ENCODE assay signal across 8 cellular contexts in the genomic region with DNA sequence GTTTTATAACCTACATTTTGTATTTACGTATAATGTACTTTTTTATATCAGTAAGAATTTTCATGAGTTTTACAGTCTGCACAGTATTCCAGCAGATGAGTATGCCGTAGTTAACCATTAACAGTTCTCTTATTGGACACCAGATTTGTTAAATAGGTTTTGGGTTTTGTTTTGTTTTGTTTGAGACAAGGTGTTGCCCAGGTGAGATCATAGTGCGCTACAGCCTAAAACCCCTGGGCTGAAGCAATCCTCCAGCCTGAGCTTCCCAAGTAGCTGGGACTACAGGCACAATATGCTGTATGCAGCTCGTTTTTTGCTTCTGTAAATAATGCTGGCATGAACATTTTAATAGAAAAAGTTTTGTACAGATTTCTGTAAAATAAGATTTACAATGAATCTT.
DNase-seq lines count a peak whose midpoint lies in the region; ATAC-seq and TF ChIP-seq lines count a peak whose summit lies in the region.

No MANE protein-coding gene starts in this region.

- H3K4me3 Mint-ChIP-seq in activated T-helper 1 cell treated with anti-CD3 and anti-CD28 coated beads, Interleukin-12 subunit alpha, Interleukin-12 subunit beta, Interleukin-2, Interleukin-4 antibody, amounts not matched to agents 30 ng/mL and 10 ng/mL and 1 ng/mL, durations not matched to agents 14 hours and 24 hours and 36 hours: peak overlapping the region; percentile 73
- no peak overlapping the region for H3K4me3 Mint-ChIP-seq in natural killer cell

- H4K20me1 ChIP-seq in Karpas-422 (ENCODE audit: insufficient read depth, low read depth, low read length): no peaks in the 10 kb centered on the region

- peak overlapping the region; percentile 98 for H3K27ac Mint-ChIP-seq in activated T-helper 1 cell treated with anti-CD3 and anti-CD28 coated beads, Interleukin-12 subunit alpha, Interleukin-12 subunit beta, Interleukin-2, Interleukin-4 antibody, amounts not matched to agents 30 ng/mL and 10 ng/mL and 1 ng/mL, durations not matched to agents 14 hours and 24 hours and 36 hours
- H3K27ac Mint-ChIP-seq in natural killer cell: no peak overlapping the region

- TF ChIP-seq POLR2A in upper lobe of left lung (IDR thresholded peaks at IDR 0.05): peak in 1 of 4 donors; percentile 63

- no peak overlapping the region for H2AFZ ChIP-seq in Karpas-422 (ENCODE audit: low read length)

- TF ChIP-seq EP300 in upper lobe of left lung (IDR thresholded peaks at IDR 0.05): no peak

- H3K4me2 ChIP-seq in Karpas-422 (ENCODE audit: low read depth, low read length, poor library complexity, severe bottlenecking): peak overlapping the region; percentile 97

- H3K27ac ChIP-seq in Karpas-422 (ENCODE audit: low read length) (peak overlapping the region; percentile 98; the same call in 1 of the 2 replicates), liver (ENCODE audit: low read depth in 1 of 2, low read length in 2 of 2) (peak overlapping the region; percentile 88 to 100), upper lobe of left lung (peak overlapping the region; percentile 95 to 99 (median 98))

- H3K79me2 ChIP-seq in Karpas-422 (ENCODE audit: low read length): no peaks in the 10 kb centered on the region

- no peaks in the 10 kb centered on the region for H3K9me3 ChIP-seq in Karpas-422 (ENCODE audit: low read length)
- H3K9me3 ChIP-seq in liver (ENCODE audit: control insufficient read depth in 4 of 4, low read length in 3 of 4): no peaks in the 10 kb centered on the region
- H3K9me3 ChIP-seq in upper lobe of left lung: no peaks in the 10 kb centered on the region

- DNase-seq in Ammon's horn (ENCODE audit: low spot score) (peak; percentile 33), Karpas-422 (no peak), upper lobe of left lung (peak in 1 of 2 donors; percentile 67), natural killer cell (no peak)
- DNase-seq in activated T-helper 1 cell treated with anti-CD3 and anti-CD28 coated beads, Interleukin-12 subunit alpha, Interleukin-12 subunit beta, Interleukin-2, Interleukin-4 antibody, amounts not matched to agents 30 ng/mL and 10 ng/mL and 1 ng/mL, durations not matched to agents 14 hours and 24 hours and 36 hours (ENCODE audit: low spot score): no peak

- H3K36me3 ChIP-seq in Karpas-422 (ENCODE audit: insufficient read depth, low read length) (no peaks in the 10 kb centered on the region), liver (ENCODE audit: control insufficient read depth in 4 of 4, insufficient read depth in 3 of 4, low read depth in 1 of 4, low read length in 3 of 4) (no peaks in the 10 kb centered on the region), upper lobe of left lung (no peaks in the 10 kb centered on the region)

- H3K36me3 Mint-ChIP-seq in activated T-helper 1 cell treated with anti-CD3 and anti-CD28 coated beads, Interleukin-12 subunit alpha, Interleukin-12 subunit beta, Interleukin-2, Interleukin-4 antibody, amounts not matched to agents 30 ng/mL and 10 ng/mL and 1 ng/mL, durations not matched to agents 14 hours and 24 hours and 36 hours (ENCODE audit: low read depth): peaks cover 3% of the 10 kb centered on the region
- no peaks in the 10 kb centered on the region for H3K36me3 Mint-ChIP-seq in natural killer cell

- no peaks in the 10 kb centered on the region for H3K27me3 Mint-ChIP-seq in activated T-helper 1 cell treated with anti-CD3 and anti-CD28 coated beads, Interleukin-12 subunit alpha, Interleukin-12 subunit beta, Interleukin-2, Interleukin-4 antibody, amounts not matched to agents 30 ng/mL and 10 ng/mL and 1 ng/mL, durations not matched to agents 14 hours and 24 hours and 36 hours (ENCODE audit: insufficient read depth)
- H3K27me3 Mint-ChIP-seq in natural killer cell (ENCODE audit: low read depth in 2 of 2): no peaks in the 10 kb centered on the region

- H3K9ac ChIP-seq in Karpas-422 (ENCODE audit: low read length) (no peak overlapping the region), liver (ENCODE audit: low read depth in 1 of 2, low read length in 2 of 2) (peak overlapping the region; percentile 53 to 95)

- H3K4me1 ChIP-seq in Karpas-422 (ENCODE audit: low read length) (peaks cover 36% of the 10 kb centered on the region), liver (ENCODE audit: control insufficient read depth in 4 of 4, insufficient read depth in 4 of 4, low read length in 3 of 4) (peaks cover 0 to 19% (median 11%) of the 10 kb centered on the region in 4 donors), upper lobe of left lung (peaks cover 15 to 25% (median 19%) of the 10 kb centered on the region in 4 donors)

- H3K9me3 Mint-ChIP-seq in activated T-helper 1 cell treated with anti-CD3 and anti-CD28 coated beads, Interleukin-12 subunit alpha, Interleukin-12 subunit beta, Interleukin-2, Interleukin-4 antibody, amounts not matched to agents 30 ng/mL and 10 ng/mL and 1 ng/mL, durations not matched to agents 14 hours and 24 hours and 36 hours: peaks cover 3% of the 10 kb centered on the region
- no peaks in the 10 kb centered on the region for H3K9me3 Mint-ChIP-seq in natural killer cell

- 30% methylated on average over 4 of the region's 4 CpGs for WGBS in liver
- 47 to 63% methylated on average over 4 of the region's 4 CpGs for WGBS in upper lobe of left lung, 2 donors

- ATAC-seq in upper lobe of left lung (ENCODE audit: low FRiP score in 2 of 2) (peak in 1 of 2 donors; percentile 41), natural killer cell (no peak), GM18861 (IDR thresholded peaks at IDR 0.05; ENCODE audit: unreplicated experiment) (no peak), GM21723 (IDR thresholded peaks at IDR 0.05; ENCODE audit: unreplicated experiment) (no peak)

- no peak overlapping the region for H3K4me3 ChIP-seq in Karpas-422 (ENCODE audit: low read length)
- no peak overlapping the region for H3K4me3 ChIP-seq in liver (ENCODE audit: low read depth in 1 of 3, low read length in 3 of 3)
- peak overlapping the region in 2 of 4 donors; percentile 57 to 62 for H3K4me3 ChIP-seq in upper lobe of left lung

- no peaks in the 10 kb centered on the region for H3K27me3 ChIP-seq in Karpas-422 (ENCODE audit: low read length)
- no peaks in the 10 kb centered on the region for H3K27me3 ChIP-seq in liver (ENCODE audit: control insufficient read depth in 4 of 4, insufficient read depth in 4 of 4, low read length in 3 of 4)
- no peaks in the 10 kb centered on the region for H3K27me3 ChIP-seq in upper lobe of left lung

- intact Hi-C loops in activated T-helper 1 cell treated with anti-CD3 and anti-CD28 coated beads, Interleukin-12 subunit alpha, Interleukin-12 subunit beta, Interleukin-2, Interleukin-4 antibody, amounts not matched to agents 30 ng/mL and 10 ng/mL and 1 ng/mL, durations not matched to agents 14 hours and 24 hours and 36 hours (cut with micrococcal nuclease): no loop called here
- intact Hi-C loops in natural killer cell (cut with micrococcal nuclease): no loop called here

- peaks cover 50% of the 10 kb centered on the region for H3K4me1 Mint-ChIP-seq in activated T-helper 1 cell treated with anti-CD3 and anti-CD28 coated beads, Interleukin-12 subunit alpha, Interleukin-12 subunit beta, Interleukin-2, Interleukin-4 antibody, amounts not matched to agents 30 ng/mL and 10 ng/mL and 1 ng/mL, durations not matched to agents 14 hours and 24 hours and 36 hours (ENCODE audit: low read depth)
- peaks cover 26 to 27% of the 10 kb centered on the region in 2 donors for H3K4me1 Mint-ChIP-seq in natural killer cell

- no peak for TF ChIP-seq CTCF in liver (IDR thresholded peaks at IDR 0.05; ENCODE audit: low read depth, low read length, missing input control)
- no peak for TF ChIP-seq CTCF in upper lobe of left lung (IDR thresholded peaks at IDR 0.05)
- no peak for TF ChIP-seq CTCF in natural killer cell (IDR thresholded peaks at IDR 0.05)

- peak; percentile 42 to 63 for TF ChIP-seq RAD21 in liver (IDR thresholded peaks at IDR 0.05)

- no peaks in the 10 kb centered on the region for H3K9me2 ChIP-seq in Karpas-422 (replicated peaks; ENCODE audit: insufficient read depth, low read length)

TF ChIP-seq in liver, 16 proteins besides CTCF, POLR2A, EP300 and RAD21:
- TF ChIP-seq RXRA (IDR thresholded peaks at IDR 0.05): peak in 1 of 2 donors; percentile 23
- peak in 1 of 2 donors; percentile 38 for TF ChIP-seq GABPA (IDR thresholded peaks at IDR 0.05 in 1 of 2, conservative IDR thresholded peaks at IDR 0.05 in 1 of 2)
- TF ChIP-seq YY1 (IDR thresholded peaks at IDR 0.05): peak; percentile 39
- no peak for TF ChIP-seq MAX (IDR thresholded peaks at IDR 0.05)
- TF ChIP-seq NR2F2 (IDR thresholded peaks at IDR 0.05): no peak
- TF ChIP-seq JUND (IDR thresholded peaks at IDR 0.05): peak; percentile 66
- peak; percentile 49 to 58 for TF ChIP-seq HNF4A (conservative IDR thresholded peaks at IDR 0.05)
- TF ChIP-seq TAF1 (conservative IDR thresholded peaks at IDR 0.05): peak; percentile 65
- TF ChIP-seq, protein P1, sequence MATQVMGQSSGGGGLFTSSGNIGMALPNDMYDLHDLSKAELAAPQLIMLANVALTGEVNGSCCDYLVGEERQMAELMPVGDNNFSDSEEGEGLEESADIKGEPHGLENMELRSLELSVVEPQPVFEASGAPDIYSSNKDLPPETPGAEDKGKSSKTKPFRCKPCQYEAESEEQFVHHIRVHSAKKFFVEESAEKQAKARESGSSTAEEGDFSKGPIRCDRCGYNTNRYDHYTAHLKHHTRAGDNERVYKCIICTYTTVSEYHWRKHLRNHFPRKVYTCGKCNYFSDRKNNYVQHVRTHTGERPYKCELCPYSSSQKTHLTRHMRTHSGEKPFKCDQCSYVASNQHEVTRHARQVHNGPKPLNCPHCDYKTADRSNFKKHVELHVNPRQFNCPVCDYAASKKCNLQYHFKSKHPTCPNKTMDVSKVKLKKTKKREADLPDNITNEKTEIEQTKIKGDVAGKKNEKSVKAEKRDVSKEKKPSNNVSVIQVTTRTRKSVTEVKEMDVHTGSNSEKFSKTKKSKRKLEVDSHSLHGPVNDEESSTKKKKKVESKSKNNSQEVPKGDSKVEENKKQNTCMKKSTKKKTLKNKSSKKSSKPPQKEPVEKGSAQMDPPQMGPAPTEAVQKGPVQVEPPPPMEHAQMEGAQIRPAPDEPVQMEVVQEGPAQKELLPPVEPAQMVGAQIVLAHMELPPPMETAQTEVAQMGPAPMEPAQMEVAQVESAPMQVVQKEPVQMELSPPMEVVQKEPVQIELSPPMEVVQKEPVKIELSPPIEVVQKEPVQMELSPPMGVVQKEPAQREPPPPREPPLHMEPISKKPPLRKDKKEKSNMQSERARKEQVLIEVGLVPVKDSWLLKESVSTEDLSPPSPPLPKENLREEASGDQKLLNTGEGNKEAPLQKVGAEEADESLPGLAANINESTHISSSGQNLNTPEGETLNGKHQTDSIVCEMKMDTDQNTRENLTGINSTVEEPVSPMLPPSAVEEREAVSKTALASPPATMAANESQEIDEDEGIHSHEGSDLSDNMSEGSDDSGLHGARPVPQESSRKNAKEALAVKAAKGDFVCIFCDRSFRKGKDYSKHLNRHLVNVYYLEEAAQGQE (IDR thresholded peaks at IDR 0.05): peak; percentile 77
- TF ChIP-seq SP1 (IDR thresholded peaks at IDR 0.05): peak; percentile 58
- TF ChIP-seq EGR1 (IDR thresholded peaks at IDR 0.05; ENCODE audit: low read depth in 2 of 2): no peak
